Comparison of ENCODE assay signal across 21 cellular contexts in the genomic region with DNA sequence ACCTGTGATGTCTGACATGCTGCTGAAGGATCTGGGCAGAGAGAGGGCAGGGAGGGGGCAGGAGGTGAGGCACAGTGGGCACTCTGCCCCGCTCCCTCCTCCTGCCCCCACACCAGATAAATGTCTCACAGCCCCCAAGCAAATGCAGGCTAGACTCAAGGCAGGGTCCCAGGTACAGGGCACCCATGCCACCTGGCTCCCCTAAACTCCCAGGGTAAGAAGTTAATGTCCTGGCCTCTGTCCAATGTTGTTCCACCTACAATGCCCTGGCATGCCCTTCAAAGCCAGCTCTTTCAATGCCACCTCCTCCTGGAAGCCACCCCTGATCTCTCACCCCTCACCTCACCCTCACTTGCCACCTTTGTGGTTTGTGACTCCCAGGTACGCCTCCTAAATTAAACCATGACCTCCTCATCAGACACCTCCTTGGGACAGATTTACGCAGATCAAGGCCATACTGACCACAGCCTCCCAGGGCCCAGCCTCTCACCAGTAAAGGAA. TPM values are rescaled to one million over a fixed set of nuclear protein-coding genes. Genes with fewer than 3 reads are reported as not detected.
DNase-seq lines count a peak whose midpoint lies in the region; ATAC-seq, FAIRE-seq and TF ChIP-seq lines count a peak whose summit lies in the region.
"Had no signal": no experiment of that assay in that cellular context is flagged by ENCODE, and none has a peak within 500 bp of the region (broad histone marks: within the 10 kb centered on the region; RNA-seq: fewer than 3 reads in every experiment).

No MANE protein-coding gene starts in this region.

- DNase-seq in heart left ventricle (no peak), left cardiac atrium (no peak), esophagus muscularis mucosa (ENCODE audit: extremely low spot score) (no peak), pancreas (no peak), urothelium cell line (ENCODE audit: low spot score) (no peak), NCI-H748 treated with DMSO at 0.1 percent for 48 hours (lab: John Stamatoyannopoulos, UW) (no peak)
- no peak for DNase-seq in stimulated activated CD4-positive, alpha-beta T cell treated with anti-CD3 and anti-CD28 coated beads, Interleukin-1b, Interleukin-23, amount 100 ng/mL, for 48 hours
- DNase-seq: activated CD4-positive, alpha-beta T cell treated with anti-CD3 and anti-CD28 coated beads, Interleukin-2, amount 50 U/mL, for 1 hour; activated naive CD8-positive, alpha-beta T cell treated with anti-CD3 and anti-CD28 coated beads, Interleukin-2, amount 50 U/mL, for 24 hours; activated T-cell treated with anti-CD3 and anti-CD28 coated beads, Interleukin-2, amount 50 U/mL, for 1 hour; CD8-positive, alpha-beta T cell; cerebellar nuclear complex; head of caudate nucleus; NK-92 treated with Interleukin-12 subunit alpha and Interleukin-12 subunit beta, amount 100 ng/mL, for 24 hours; retina; stimulated activated CD4-positive, alpha-beta T cell treated with anti-CD3 and anti-CD28 coated beads, Interleukin-4, amount 100 ng/mL, for 4 hours had no signal

- H3K36me3 ChIP-seq in heart left ventricle (peaks cover 0 to 58% (median 18%) of the 10 kb centered on the region in 9 donors), esophagus muscularis mucosa (peaks cover 0 to 37% (median 6%) of the 10 kb centered on the region in 4 donors), pancreas (peaks cover 0 to 14% (median 4%) of the 10 kb centered on the region in 3 donors)

- no peak for TF ChIP-seq EP300 in esophagus muscularis mucosa (IDR thresholded peaks at IDR 0.05)

- H3K4me1 ChIP-seq in heart left ventricle (peaks cover 0 to 93% (median 56%) of the 10 kb centered on the region in 12 donors), esophagus muscularis mucosa (peaks cover 38 to 59% (median 49%) of the 10 kb centered on the region in 4 donors), pancreas (peaks cover 44 to 55% (median 50%) of the 10 kb centered on the region in 3 donors)

- ATAC-seq in heart left ventricle, result no peak
- no peak for ATAC-seq in left cardiac atrium
- no peak for ATAC-seq in pancreas
- no peak for ATAC-seq in GM18517 (IDR thresholded peaks at IDR 0.05; ENCODE audit: unreplicated experiment)
- ATAC-seq: activated naive CD8-positive, alpha-beta T cell treated with anti-CD3 and anti-CD28 coated beads, Interleukin-2, amount 50 U/mL, for 24 hours; CD8-positive, alpha-beta T cell; GM12878 had no signal

- H3K27me3 ChIP-seq in heart left ventricle, result peaks cover 0 to 5% (median 0%) of the 10 kb centered on the region in 9 donors
- peaks cover 0 to 63% (median 0%) of the 10 kb centered on the region in 4 donors for H3K27me3 ChIP-seq in esophagus muscularis mucosa
- H3K27me3 ChIP-seq in pancreas, result no peaks in the 10 kb centered on the region

- FAIRE-seq in pancreas (lab: Jason Lieb, UNC) (no peak), urothelium cell line (lab: Jason Lieb, UNC) (peak; percentile 58)
- FAIRE-seq: GM12878, keratinocyte had no signal

- intact Hi-C loops in heart left ventricle (cut with DNase I) (no loop called here), left cardiac atrium (cut with DNase I) (no loop called here), esophagus muscularis mucosa (cut with DNase I) (no loop called here), pancreas (cut with DNase I) (no loop called here)

- no peak for TF ChIP-seq POLR2A in heart left ventricle (IDR thresholded peaks at IDR 0.05)
- TF ChIP-seq POLR2A in esophagus muscularis mucosa (IDR thresholded peaks at IDR 0.05; ENCODE audit: low read depth), result no peak

- H3K4me3 ChIP-seq in heart left ventricle (no peak overlapping the region), esophagus muscularis mucosa (no peak overlapping the region), pancreas (no peak overlapping the region)
- H3K4me3 ChIP-seq: GM12878 had no signal

- WGBS in heart left ventricle, 4 donors, result 90 to 99% (median 97%) methylated on average over 2 to 3 of the region's 3 CpGs
- 100% methylated on average over 2 of the region's 3 CpGs for WGBS in esophagus muscularis mucosa
- 88 to 94% methylated on average over 3 of the region's 3 CpGs for WGBS in pancreas, 2 donors

- TF ChIP-seq CTCF in heart left ventricle (IDR thresholded peaks at IDR 0.05) (no peak), esophagus muscularis mucosa (IDR thresholded peaks at IDR 0.05) (no peak), pancreas (IDR thresholded peaks at IDR 0.05) (no peak)

- H3K9me3 ChIP-seq in heart left ventricle (no peaks in the 10 kb centered on the region), esophagus muscularis mucosa (no peaks in the 10 kb centered on the region), pancreas (no peaks in the 10 kb centered on the region)

- H3K27ac ChIP-seq in heart left ventricle (peak overlapping the region; percentile 40 to 93 (median 78)), esophagus muscularis mucosa (replicated peaks in 1 of 4) (peak overlapping the region in 3 of 4 donors; percentile 53 to 68 (median 65)), pancreas (peak overlapping the region; percentile 84 to 95 (median 92))

RNA-seq across cellular contexts. Expression of a gene that starts 16.0 kb away (rescaled TPM):
- total RNA-seq in heart left ventricle (10 to 100 TPM in 3 of 9 donors, 1 to 10 TPM in 6; 5.2 to 12.6 (median 8.1) TPM), left cardiac atrium (1 to 10 TPM; 7.7 to 9.2 TPM), esophagus muscularis mucosa (10 to 100 TPM in 2 of 4 donors, 1 to 10 TPM in 2; 6.0 to 15.3 (median 8.8) TPM), pancreas (10 to 100 TPM in 4 of 6 donors, 1 to 10 TPM in 2; 9.9 to 20.6 (median 11.5) TPM)
- polyA plus RNA-seq in heart left ventricle (10 to 100 TPM in 1 of 2 donors, 1 to 10 TPM in 1; 7.8 to 13.9 TPM), pancreas (10 to 100 TPM; 29.9 to 30.2 TPM)

RNA-seq across cellular contexts. Expression of a gene that starts 17.0 kb away (rescaled TPM):
- total RNA-seq in heart left ventricle, result 10 to 100 TPM in 4 of 9 donors, 1 to 10 TPM in 5; 5.8 to 25.6 (median 9.6) TPM
- 10 to 100 TPM in 1 of 2 donors, 1 to 10 TPM in 1; 7.1 to 16.3 TPM for polyA plus RNA-seq in heart left ventricle
- 10 to 100 TPM; 14.1 to 17.4 TPM for total RNA-seq in left cardiac atrium
- total RNA-seq in esophagus muscularis mucosa, result 10 to 100 TPM in 3 of 4 donors, 1 to 10 TPM in 1; 7.5 to 23.1 (median 18.5) TPM
- total RNA-seq in pancreas, result 10 to 100 TPM in 1 of 6 donors, 1 to 10 TPM in 5; 1.5 to 10.5 (median 3.4) TPM
- 1 to 10 TPM; 5.2 to 6.5 TPM for polyA plus RNA-seq in pancreas
- total RNA-seq: A673, SK-MEL-5 had no signal

RNA-seq across cellular contexts. Expression of a gene that starts 57.0 kb away (rescaled TPM):
- 10 to 100 TPM; 11.9 to 34.9 (median 23.8) TPM for total RNA-seq in heart left ventricle
- polyA plus RNA-seq in heart left ventricle, result 10 to 100 TPM; 10.4 to 17.7 TPM
- total RNA-seq in left cardiac atrium, result 10 to 100 TPM; 20.9 to 44.6 TPM
- 10 to 100 TPM; 19.9 to 38.1 (median 36.7) TPM for total RNA-seq in esophagus muscularis mucosa
- total RNA-seq in pancreas, result 100 to 1,000 TPM in 2 of 6 donors, 10 to 100 TPM in 4; 68.8 to 139 (median 96.1) TPM
- polyA plus RNA-seq in pancreas, result 10 to 100 TPM; 78.2 to 79.0 TPM
- total RNA-seq: CD8-positive, alpha-beta T cell had no signal
